In genomic region chr12:91978143-91978542, GRCh38 we compare ENCODE assay signal across 16 cellular contexts.
DNase-seq lines count a peak whose midpoint lies in the region; ATAC-seq and TF ChIP-seq lines count a peak whose summit lies in the region.
"Had no signal": no experiment of that assay in that cellular context is flagged by ENCODE, and none has a peak within 500 bp of the region (broad histone marks: within the 10 kb centered on the region; RNA-seq: fewer than 3 reads in every experiment).

No MANE protein-coding gene starts in this region.

- no peak overlapping the region for H3K4me3 Mint-ChIP-seq in activated CD8-positive, alpha-beta memory T cell treated with anti-CD3 and anti-CD28 coated beads, Interleukin-2, amount 10 ng/mL, durations not matched to agents 7 days and 5 days
- H3K4me3 Mint-ChIP-seq in activated naive CD8-positive, alpha-beta T cell treated with anti-CD3 and anti-CD28 coated beads for 36 hours, result no peak overlapping the region
- H3K4me3 Mint-ChIP-seq: activated B cell treated with CpG ODN at 0.5 μM for 24 hours, H9 had no signal

- no peaks in the 10 kb centered on the region for H3K4me1 ChIP-seq in parathyroid adenoma

- no peaks in the 10 kb centered on the region for H3K79me2 ChIP-seq in parathyroid adenoma

- no peaks in the 10 kb centered on the region for H3K27me3 ChIP-seq in parathyroid adenoma (ENCODE audit: control insufficient read depth, insufficient read depth, low read length)
- H3K27me3 ChIP-seq: neutrophil had no signal

- H3K36me3 ChIP-seq in parathyroid adenoma (ENCODE audit: control insufficient read depth, insufficient read depth, low read length), result no peaks in the 10 kb centered on the region
- H3K36me3 ChIP-seq: neutrophil had no signal

- peaks cover 14% of the 10 kb centered on the region for H3K36me3 Mint-ChIP-seq in activated CD8-positive, alpha-beta memory T cell treated with anti-CD3 and anti-CD28 coated beads, Interleukin-2, amount 10 ng/mL, durations not matched to agents 7 days and 5 days
- H3K36me3 Mint-ChIP-seq in activated naive CD8-positive, alpha-beta T cell treated with anti-CD3 and anti-CD28 coated beads for 36 hours, result peaks cover 21% of the 10 kb centered on the region

- peaks cover 11% of the 10 kb centered on the region for H3K9me3 Mint-ChIP-seq in activated CD8-positive, alpha-beta memory T cell treated with anti-CD3 and anti-CD28 coated beads, Interleukin-2, amount 10 ng/mL, durations not matched to agents 7 days and 5 days (ENCODE audit: low read depth)
- H3K9me3 Mint-ChIP-seq in activated naive CD8-positive, alpha-beta T cell treated with anti-CD3 and anti-CD28 coated beads for 36 hours, result peaks cover 12% of the 10 kb centered on the region
- H3K9me3 Mint-ChIP-seq: activated B cell treated with CpG ODN at 0.5 μM for 24 hours, H9 had no signal

- TF ChIP-seq CTCF in parathyroid adenoma (IDR thresholded peaks at IDR 0.05), result no peak

- no peak overlapping the region for H3K4me3 ChIP-seq in parathyroid adenoma (ENCODE audit: low read depth, low read length)
- H3K4me3 ChIP-seq: smooth muscle cell had no signal

- CTCF ChIA-PET in activated CD8-positive, alpha-beta memory T cell treated with anti-CD3 and anti-CD28 coated beads, Interleukin-2, amount 10 ng/mL, durations not matched to agents 7 days and 5 days (lab: Charles Lee), result no interaction called here

- no peak overlapping the region for H3K27ac ChIP-seq in parathyroid adenoma
- H3K27ac ChIP-seq: neutrophil had no signal

- H3K9me3 ChIP-seq in parathyroid adenoma (ENCODE audit: control insufficient read depth, low read length), result no peaks in the 10 kb centered on the region
- H3K9me3 ChIP-seq: neutrophil had no signal

- peak; percentile 47 for ATAC-seq in activated CD8-positive, alpha-beta memory T cell treated with anti-CD3 and anti-CD28 coated beads, Interleukin-2, amount 10 ng/mL, durations not matched to agents 7 days and 5 days
- ATAC-seq in GM19324 (IDR thresholded peaks at IDR 0.05; ENCODE audit: low FRiP score, unreplicated experiment), result no peak
- ATAC-seq: left lobe of liver had no signal

- peak overlapping the region; percentile 5 for H3K27ac Mint-ChIP-seq in activated CD8-positive, alpha-beta memory T cell treated with anti-CD3 and anti-CD28 coated beads, Interleukin-2, amount 10 ng/mL, durations not matched to agents 7 days and 5 days
- H3K27ac Mint-ChIP-seq in activated naive CD8-positive, alpha-beta T cell treated with anti-CD3 and anti-CD28 coated beads for 36 hours, result peak overlapping the region; percentile 34
- H3K27ac Mint-ChIP-seq: activated B cell treated with CpG ODN at 0.5 μM for 24 hours, H9 had no signal

- H3K4me2 ChIP-seq in parathyroid adenoma (ENCODE audit: low read length), result no peak overlapping the region
- H3K4me2 ChIP-seq: smooth muscle cell had no signal

- no peak overlapping the region for H3K9ac ChIP-seq in parathyroid adenoma

- H2AFZ ChIP-seq in parathyroid adenoma, result peak overlapping the region; percentile 24

- peaks cover 12% of the 10 kb centered on the region for H3K4me1 Mint-ChIP-seq in activated CD8-positive, alpha-beta memory T cell treated with anti-CD3 and anti-CD28 coated beads, Interleukin-2, amount 10 ng/mL, durations not matched to agents 7 days and 5 days
- H3K4me1 Mint-ChIP-seq in activated naive CD8-positive, alpha-beta T cell treated with anti-CD3 and anti-CD28 coated beads for 36 hours, result peaks cover 37% of the 10 kb centered on the region
- H3K4me1 Mint-ChIP-seq: activated B cell treated with CpG ODN at 0.5 μM for 24 hours had no signal

- no peaks in the 10 kb centered on the region for H3K27me3 Mint-ChIP-seq in activated CD8-positive, alpha-beta memory T cell treated with anti-CD3 and anti-CD28 coated beads, Interleukin-2, amount 10 ng/mL, durations not matched to agents 7 days and 5 days
- no peaks in the 10 kb centered on the region for H3K27me3 Mint-ChIP-seq in activated naive CD8-positive, alpha-beta T cell treated with anti-CD3 and anti-CD28 coated beads for 36 hours
- H3K27me3 Mint-ChIP-seq: activated B cell treated with CpG ODN at 0.5 μM for 24 hours had no signal

- no peak for DNase-seq in activated CD8-positive, alpha-beta memory T cell treated with anti-CD3 and anti-CD28 coated beads, Interleukin-2, amount 10 ng/mL, durations not matched to agents 7 days and 5 days
- DNase-seq in activated CD8-positive, alpha-beta memory T cell treated with anti-CD3 and anti-CD28 coated beads for 24 hours, result no peak
- DNase-seq in T follicular helper cell (ENCODE audit: low read depth), result peak; percentile 38
- DNase-seq in activated naive CD8-positive, alpha-beta T cell treated with anti-CD3 and anti-CD28 coated beads for 36 hours, result no peak
- DNase-seq in GDM1 (lab: John Stamatoyannopoulos, UW), result no peak
- DNase-seq in NCI-H69 (lab: John Stamatoyannopoulos, UW), result no peak
- DNase-seq: activated B cell treated with CpG ODN at 0.5 μM for 24 hours, aorta, H9, MM.1S, NCI-H446 treated with DMSO at 0.1 percent for 48 hours had no signal
